Comparison of ENCODE assay signal across 27 cellular contexts in genomic region chr7:132116369-132116768, GRCh38.
DNase-seq lines count a peak whose midpoint lies in the region; ATAC-seq, FAIRE-seq and TF ChIP-seq lines count a peak whose summit lies in the region.
"Had no signal": no experiment of that assay in that cellular context is flagged by ENCODE, and none has a peak within 500 bp of the region (broad histone marks: within the 10 kb centered on the region; RNA-seq: fewer than 3 reads in every experiment).

No MANE protein-coding gene starts in this region.

- H3K27ac ChIP-seq in A549: peak overlapping the region; percentile 81 to 86
- H3K27ac ChIP-seq: C4-2B, KMS-11, neutrophil, sigmoid colon, SK-N-MC, upper lobe of right lung, VCaP had no signal

- no peaks in the 10 kb centered on the region for H3K9me3 ChIP-seq in A549
- H3K9me3 ChIP-seq: neutrophil, sigmoid colon, upper lobe of right lung had no signal

- H3K36me3 Mint-ChIP-seq in T-cell: no peaks in the 10 kb centered on the region
- H3K36me3 Mint-ChIP-seq: memory B cell had no signal

- FAIRE-seq in A549 (lab: Jason Lieb, UNC) (peak; percentile 91), RCC 7860 (lab: Jason Lieb, UNC) (peak; percentile 70)
- FAIRE-seq: endometrium had no signal

- no peak for TF ChIP-seq POLR2A in A549 (IDR thresholded peaks at IDR 0.05; ENCODE audit: low read length)

- in situ Hi-C loops in KBM-7 (cut with MboI; ENCODE audit: low pct_unique_long_range_greater_than_20kb, low sequenced_read_pairs): loop anchor here (25.0 kb wide), 1 partner anchor 104 kb away; no protein-coding TSS in a partner anchor

- CTCF ChIA-PET in A549 (lab: Yijun Ruan, JAX) (interaction anchor here (0.8 to 1.0 kb wide), 2 partner anchors 28 to 153 kb away, joined by 3 read pairs; no protein-coding TSS in a partner anchor), T-cell (lab: Charles Lee) (no interaction called here)

- peak; percentile 41 to 55 for TF ChIP-seq RAD21 in A549 (conservative IDR thresholded peaks at IDR 0.05 in 1 of 2, IDR thresholded peaks at IDR 0.05 in 1 of 2)

- peaks cover 43% of the 10 kb centered on the region for H3K4me1 ChIP-seq in A549
- H3K4me1 ChIP-seq: upper lobe of right lung had no signal

- no peak overlapping the region for H3K4me3 ChIP-seq in A549
- H3K4me3 ChIP-seq in fibroblast of the aortic adventitia (ENCODE audit: low read depth, low read length): no peak overlapping the region
- H3K4me3 ChIP-seq: sigmoid colon, SK-N-MC, upper lobe of right lung had no signal

- DNase-seq in A549 (ENCODE audit: low read depth in 1 of 2, low spot score in 1 of 2) (peak; percentile 54 to 89), GM04503 (ENCODE audit: low read depth) (peak; percentile 9), RCC 7860 (ENCODE audit: low spot score) (peak; percentile 65), fibroblast of the aortic adventitia (ENCODE audit: low read depth) (peak; percentile 22), KBM-7 (no peak), T-cell (no peak)
- DNase-seq: activated CD4-positive, alpha-beta T cell treated with anti-CD3 and anti-CD28 coated beads, Interleukin-2, amount 10 ng/mL, durations not matched to agents 24 days and 14 days; activated naive CD4-positive, alpha-beta T cell; activated T-cell treated with anti-CD3 and anti-CD28 coated beads, Interleukin-2, amount 50 U/mL, for 4 hours; caudate nucleus; glutamatergic neuron; left colon; NCI-H146; NCI-H524 treated with DMSO at 0.1 percent for 48 hours; sigmoid colon; upper lobe of right lung had no signal

- peak overlapping the region; percentile 66 for H3K4me2 ChIP-seq in A549
- H3K4me2 ChIP-seq: KMS-11 had no signal

- H3K27ac Mint-ChIP-seq in T-cell: no peak overlapping the region
- H3K27ac Mint-ChIP-seq: activated CD4-positive, alpha-beta T cell treated with anti-CD3 and anti-CD28 coated beads, Interleukin-2, amount 10 ng/mL, durations not matched to agents 24 days and 14 days; dendritic cell treated with granulocyte-macrophage colony-stimulating factor and Interleukin-4, amounts not matched to agents 40 ng/mL and 50 ng/mL, for 4 days; memory B cell; progenitor cell of endocrine pancreas had no signal

- peak; percentile 77 to 78; a peak in 3 of 5 replicates for TF ChIP-seq EP300 in A549 (IDR thresholded peaks at IDR 0.05)

- WGBS in A549 (ENCODE audit: missing lambda C conversion rate): 2% methylated on average over 3 of the region's 3 CpGs

- POLR2A ChIA-PET in A549 (lab: Yijun Ruan, JAX): interaction anchor here (1.1 to 1.2 kb wide), 3 partner anchors 23 to 136 kb away, joined by 3 to 4 read pairs (median 3); no protein-coding TSS in a partner anchor
- POLR2A ChIA-PET in T-cell (lab: Charles Lee): no interaction called here

- TF ChIP-seq CTCF in A549 (IDR thresholded peaks at IDR 0.05): no peak
- TF ChIP-seq CTCF in fibroblast of the aortic adventitia (IDR thresholded peaks at IDR 0.05; ENCODE audit: insufficient read depth, low read length): no peak

- peak; percentile 74 to 88 for ATAC-seq in A549
- no peak for ATAC-seq in GM19452 (IDR thresholded peaks at IDR 0.05; ENCODE audit: unreplicated experiment)
- ATAC-seq in T-cell (replicated peaks in 1 of 4): no peak
- no peak for ATAC-seq in GM18858 (IDR thresholded peaks at IDR 0.05; ENCODE audit: unreplicated experiment)
- ATAC-seq: activated T-cell treated with anti-CD3 and anti-CD28 coated beads, Interleukin-2, amount 50 U/mL, for 4 hours; left colon; upper lobe of right lung had no signal

- H3K9me3 Mint-ChIP-seq in T-cell: no peaks in the 10 kb centered on the region
- H3K9me3 Mint-ChIP-seq: activated CD4-positive, alpha-beta T cell treated with anti-CD3 and anti-CD28 coated beads, Interleukin-2, amount 10 ng/mL, durations not matched to agents 24 days and 14 days; activated T-cell treated with anti-CD3 and anti-CD28 coated beads, Interleukin-2, amount 50 U/mL, for 4 hours; dendritic cell treated with granulocyte-macrophage colony-stimulating factor and Interleukin-4, amounts not matched to agents 40 ng/mL and 50 ng/mL, for 4 days; memory B cell had no signal

- peaks cover 3 to 4% of the 10 kb centered on the region in 2 donors for H3K27me3 Mint-ChIP-seq in T-cell
- H3K27me3 Mint-ChIP-seq: dendritic cell treated with granulocyte-macrophage colony-stimulating factor and Interleukin-4, amounts not matched to agents 40 ng/mL and 50 ng/mL, for 4 days; memory B cell had no signal

- no peak overlapping the region for H3K4me3 Mint-ChIP-seq in T-cell
- H3K4me3 Mint-ChIP-seq: activated CD4-positive, alpha-beta T cell treated with anti-CD3 and anti-CD28 coated beads, Interleukin-2, amount 10 ng/mL, durations not matched to agents 24 days and 14 days; activated T-cell treated with anti-CD3 and anti-CD28 coated beads, Interleukin-2, amount 50 U/mL, for 4 hours; dendritic cell treated with granulocyte-macrophage colony-stimulating factor and Interleukin-4, amounts not matched to agents 40 ng/mL and 50 ng/mL, for 4 days; memory B cell had no signal

- H3K4me1 Mint-ChIP-seq in T-cell: no peaks in the 10 kb centered on the region
- H3K4me1 Mint-ChIP-seq: activated CD4-positive, alpha-beta T cell treated with anti-CD3 and anti-CD28 coated beads, Interleukin-2, amount 10 ng/mL, durations not matched to agents 24 days and 14 days; memory B cell had no signal

TF ChIP-seq in A549, 52 proteins besides CTCF, POLR2A, EP300 and RAD21:
- TF ChIP-seq CBX2 (IDR thresholded peaks at IDR 0.05; ENCODE audit: borderline replicate concordance, low read depth) (no peak), MAZ (IDR thresholded peaks at IDR 0.05; ENCODE audit: borderline replicate concordance, low read depth, low read length) (no peak), JUNB (IDR thresholded peaks at IDR 0.05) (peak; percentile 98), CHD2 (IDR thresholded peaks at IDR 0.05; ENCODE audit: low read length, partially characterized antibody) (no peak), FOSL2 (IDR thresholded peaks at IDR 0.05) (peak; percentile 95), FOSL2 (CRISPR knock-in tag; IDR thresholded peaks at IDR 0.05) (peak; percentile 92), RFX5 (IDR thresholded peaks at IDR 0.05) (no peak), EHMT2 (IDR thresholded peaks at IDR 0.05; ENCODE audit: low read depth) (no peak), MAFK (IDR thresholded peaks at IDR 0.05; ENCODE audit: partially characterized antibody) (peak; percentile 48), EHF (CRISPR knock-in tag; IDR thresholded peaks at IDR 0.05) (no peak), GATA3 (IDR thresholded peaks at IDR 0.05; ENCODE audit: borderline replicate concordance) (peak; percentile 99), JUN (IDR thresholded peaks at IDR 0.05) (peak; percentile 74 to 85; a peak in 4 of 5 replicates), MYC (IDR thresholded peaks at IDR 0.05; ENCODE audit: borderline replicate concordance, low read length) (no peak), KDM5A (IDR thresholded peaks at IDR 0.05) (no peak), CBX8 (IDR thresholded peaks at IDR 0.05) (no peak), SMC3 (IDR thresholded peaks at IDR 0.05) (peak; percentile 46; the same call in 2 of the 3 replicates), ESRRA (IDR thresholded peaks at IDR 0.05; ENCODE audit: borderline replicate concordance, low read length) (0 out of 2 replicates have a peak, but pooled peaks have one; percentile 28), ELK1 (IDR thresholded peaks at IDR 0.05; ENCODE audit: low read depth, low read length) (no peak), FOXS1 (CRISPR knock-in tag; IDR thresholded peaks at IDR 0.05) (0 out of 2 replicates have a peak, but pooled peaks have one; percentile 13), CEBPB (IDR thresholded peaks at IDR 0.05) (peak; percentile 19 to 78; a peak in 2 of 4 replicates), NR3C1 (IDR thresholded peaks at IDR 0.05) (no peak)
- TF ChIP-seq, protein P1, sequence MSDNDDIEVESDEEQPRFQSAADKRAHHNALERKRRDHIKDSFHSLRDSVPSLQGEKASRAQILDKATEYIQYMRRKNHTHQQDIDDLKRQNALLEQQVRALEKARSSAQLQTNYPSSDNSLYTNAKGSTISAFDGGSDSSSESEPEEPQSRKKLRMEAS (IDR thresholded peaks at IDR 0.05): peak; percentile 26; the same call in 1 of the 2 replicates
- TF ChIP-seq, protein P2, sequence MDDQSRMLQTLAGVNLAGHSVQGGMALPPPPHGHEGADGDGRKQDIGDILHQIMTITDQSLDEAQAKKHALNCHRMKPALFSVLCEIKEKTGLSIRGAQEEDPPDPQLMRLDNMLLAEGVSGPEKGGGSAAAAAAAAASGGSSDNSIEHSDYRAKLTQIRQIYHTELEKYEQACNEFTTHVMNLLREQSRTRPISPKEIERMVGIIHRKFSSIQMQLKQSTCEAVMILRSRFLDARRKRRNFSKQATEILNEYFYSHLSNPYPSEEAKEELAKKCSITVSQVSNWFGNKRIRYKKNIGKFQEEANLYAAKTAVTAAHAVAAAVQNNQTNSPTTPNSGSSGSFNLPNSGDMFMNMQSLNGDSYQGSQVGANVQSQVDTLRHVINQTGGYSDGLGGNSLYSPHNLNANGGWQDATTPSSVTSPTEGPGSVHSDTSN (IDR thresholded peaks at IDR 0.05): 0 out of 2 replicates have a peak, but pooled peaks have one; percentile 26
- TF ChIP-seq, protein P3, sequence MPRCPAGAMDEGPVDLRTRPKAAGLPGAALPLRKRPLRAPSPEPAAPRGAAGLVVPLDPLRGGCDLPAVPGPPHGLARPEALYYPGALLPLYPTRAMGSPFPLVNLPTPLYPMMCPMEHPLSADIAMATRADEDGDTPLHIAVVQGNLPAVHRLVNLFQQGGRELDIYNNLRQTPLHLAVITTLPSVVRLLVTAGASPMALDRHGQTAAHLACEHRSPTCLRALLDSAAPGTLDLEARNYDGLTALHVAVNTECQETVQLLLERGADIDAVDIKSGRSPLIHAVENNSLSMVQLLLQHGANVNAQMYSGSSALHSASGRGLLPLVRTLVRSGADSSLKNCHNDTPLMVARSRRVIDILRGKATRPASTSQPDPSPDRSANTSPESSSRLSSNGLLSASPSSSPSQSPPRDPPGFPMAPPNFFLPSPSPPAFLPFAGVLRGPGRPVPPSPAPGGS (IDR thresholded peaks at IDR 0.05): peak; percentile 57; the same call in 1 of the 3 replicates
TF ChIP-seq in A549: peak in this region for 12.

Comparison
In these comparisons a context has a peak if more than half of its experiments do, and no peak if none do; other contexts are left out.
1. ATAC-seq: peak in A549 (2 of 2); none in GM19452 (single experiment), T-cell (0 of 4) and GM18858 (single experiment).
2. DNase-seq: peak in A549 (2 of 2), GM04503 (single experiment), RCC 7860 (single experiment) and fibroblast of the aortic adventitia (single experiment); none in KBM-7 (single experiment) and T-cell (0 of 34).